9 cellular contexts compared by ENCODE assay signal in the genomic region with DNA sequence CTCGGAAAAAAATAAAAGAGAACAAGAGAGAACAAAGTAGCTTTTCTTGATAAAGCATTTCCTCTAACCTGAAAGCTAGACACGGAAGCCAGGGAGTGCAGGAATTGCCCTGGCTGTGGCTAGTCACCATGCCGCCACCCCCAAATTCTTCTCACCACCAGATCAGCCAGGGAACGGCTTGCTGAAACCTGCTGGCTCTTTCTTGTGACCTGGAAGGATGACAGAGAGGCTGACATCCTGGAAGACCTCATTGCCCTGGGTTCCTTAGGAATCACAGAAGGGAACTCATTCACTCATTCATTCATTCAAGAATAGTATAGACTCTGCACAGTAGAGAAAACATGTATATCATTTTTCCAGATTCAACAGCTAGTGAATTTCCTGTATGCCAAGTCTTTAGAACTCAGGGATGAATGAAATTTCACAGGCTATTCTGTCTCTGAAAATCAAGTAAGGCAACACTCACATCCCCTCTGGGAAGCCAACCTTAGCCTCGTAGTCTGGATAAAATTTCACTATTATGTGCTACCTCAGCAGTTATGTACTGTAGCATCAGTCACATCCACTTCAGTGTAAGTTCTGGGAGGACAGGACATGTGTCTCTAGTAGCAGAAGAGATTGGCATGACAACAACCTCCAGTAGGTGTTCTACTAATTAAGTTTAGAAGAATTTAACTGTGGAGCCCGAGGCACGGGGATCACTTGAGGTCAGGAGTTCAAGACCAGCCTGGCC. TPM values are rescaled to one million over a fixed set of nuclear protein-coding genes. Genes with fewer than 3 reads are reported as not detected.
DNase-seq lines count a peak whose midpoint lies in the region; ATAC-seq and TF ChIP-seq lines count a peak whose summit lies in the region.
"Had no signal": no experiment of that assay in that cellular context is flagged by ENCODE, and none has a peak within 500 bp of the region (broad histone marks: within the 10 kb centered on the region; RNA-seq: fewer than 3 reads in every experiment).

No MANE protein-coding gene starts in this region.

- H3K36me3 ChIP-seq in lower lobe of right lung, result no peaks in the 10 kb centered on the region

- H3K4me3 ChIP-seq in lower lobe of right lung, result no peak overlapping the region

- no peaks in the 10 kb centered on the region for H3K27me3 ChIP-seq in lower lobe of right lung (ENCODE audit: low read depth)

- no peak for TF ChIP-seq CTCF in lower lobe of right lung (IDR thresholded peaks at IDR 0.05)

- H3K36me3 Mint-ChIP-seq in activated naive CD4-positive, alpha-beta T cell treated with anti-CD3 and anti-CD28 coated beads for 36 hours (ENCODE audit: low read depth), result no peaks in the 10 kb centered on the region
- no peaks in the 10 kb centered on the region for H3K36me3 Mint-ChIP-seq in activated T-cell treated with anti-CD3 and anti-CD28 coated beads, Interleukin-2, amount 50 U/mL, for 24 hours (ENCODE audit: low read depth)
- H3K36me3 Mint-ChIP-seq in stimulated activated naive CD8-positive, alpha-beta T cell treated with anti-CD3 and anti-CD28 coated beads, Interleukin-15, Interleukin-2, amounts not matched to agents 100 ng/mL and 50 ng/mL, for 24 hours (ENCODE audit: low read depth), result peaks cover 3% of the 10 kb centered on the region

- H3K4me1 Mint-ChIP-seq in activated naive CD4-positive, alpha-beta T cell treated with anti-CD3 and anti-CD28 coated beads for 36 hours (ENCODE audit: low read depth), result peaks cover 41% of the 10 kb centered on the region
- H3K4me1 Mint-ChIP-seq in activated T-cell treated with anti-CD3 and anti-CD28 coated beads, Interleukin-2, amount 50 U/mL, for 24 hours (ENCODE audit: low read depth), result peaks cover 39% of the 10 kb centered on the region
- H3K4me1 Mint-ChIP-seq in stimulated activated naive CD8-positive, alpha-beta T cell treated with anti-CD3 and anti-CD28 coated beads, Interleukin-15, Interleukin-2, amounts not matched to agents 100 ng/mL and 50 ng/mL, for 24 hours (ENCODE audit: low read depth), result peaks cover 44% of the 10 kb centered on the region

- no peak overlapping the region for H3K27ac ChIP-seq in lower lobe of right lung

- no peaks in the 10 kb centered on the region for H3K9me3 ChIP-seq in lower lobe of right lung

- intact Hi-C loops in activated naive CD4-positive, alpha-beta T cell treated with anti-CD3 and anti-CD28 coated beads for 36 hours (cut with micrococcal nuclease), result loop anchor here (1.0 to 5.0 kb wide), 6 partner anchors 9 to 814 kb away; a partner anchor contains a TSS
- intact Hi-C loops in lower lobe of right lung (cut with DNase I), result no loop called here

- H3K27me3 Mint-ChIP-seq in activated naive CD4-positive, alpha-beta T cell treated with anti-CD3 and anti-CD28 coated beads for 36 hours (ENCODE audit: low read depth), result no peaks in the 10 kb centered on the region
- H3K27me3 Mint-ChIP-seq in activated T-cell treated with anti-CD3 and anti-CD28 coated beads, Interleukin-2, amount 50 U/mL, for 24 hours, result no peaks in the 10 kb centered on the region
- no peaks in the 10 kb centered on the region for H3K27me3 Mint-ChIP-seq in stimulated activated naive CD8-positive, alpha-beta T cell treated with anti-CD3 and anti-CD28 coated beads, Interleukin-15, Interleukin-2, amounts not matched to agents 100 ng/mL and 50 ng/mL, for 24 hours

- H3K9me3 Mint-ChIP-seq in activated naive CD4-positive, alpha-beta T cell treated with anti-CD3 and anti-CD28 coated beads for 36 hours, result no peaks in the 10 kb centered on the region
- peaks cover 2% of the 10 kb centered on the region for H3K9me3 Mint-ChIP-seq in activated T-cell treated with anti-CD3 and anti-CD28 coated beads, Interleukin-2, amount 50 U/mL, for 24 hours
- peaks cover 8% of the 10 kb centered on the region for H3K9me3 Mint-ChIP-seq in stimulated activated naive CD8-positive, alpha-beta T cell treated with anti-CD3 and anti-CD28 coated beads, Interleukin-15, Interleukin-2, amounts not matched to agents 100 ng/mL and 50 ng/mL, for 24 hours

- H3K4me1 ChIP-seq in lower lobe of right lung, result peaks cover 11% of the 10 kb centered on the region

- peak; percentile 7 for ATAC-seq in HG03060 (IDR thresholded peaks at IDR 0.05; ENCODE audit: low read depth, unreplicated experiment)
- ATAC-seq in lower lobe of right lung, result no peak
- no peak for ATAC-seq in GM21786 (IDR thresholded peaks at IDR 0.05; ENCODE audit: unreplicated experiment)
- ATAC-seq: HCT116 had no signal

- CTCF ChIA-PET in activated naive CD4-positive, alpha-beta T cell treated with anti-CD3 and anti-CD28 coated beads for 36 hours (lab: Charles Lee), result interaction anchor here (1.1 to 1.2 kb wide), 2 partner anchors 9 to 1335 kb away, joined by 5 to 7 read pairs; no protein-coding TSS in a partner anchor

- no peak overlapping the region for H3K4me3 Mint-ChIP-seq in activated naive CD4-positive, alpha-beta T cell treated with anti-CD3 and anti-CD28 coated beads for 36 hours
- peak overlapping the region; percentile 23 for H3K4me3 Mint-ChIP-seq in activated T-cell treated with anti-CD3 and anti-CD28 coated beads, Interleukin-2, amount 50 U/mL, for 24 hours
- peak overlapping the region; percentile 12 for H3K4me3 Mint-ChIP-seq in stimulated activated naive CD8-positive, alpha-beta T cell treated with anti-CD3 and anti-CD28 coated beads, Interleukin-15, Interleukin-2, amounts not matched to agents 100 ng/mL and 50 ng/mL, for 24 hours

- H3K27ac Mint-ChIP-seq in activated naive CD4-positive, alpha-beta T cell treated with anti-CD3 and anti-CD28 coated beads for 36 hours, result no peak overlapping the region
- peak overlapping the region; percentile 89 for H3K27ac Mint-ChIP-seq in activated T-cell treated with anti-CD3 and anti-CD28 coated beads, Interleukin-2, amount 50 U/mL, for 24 hours
- H3K27ac Mint-ChIP-seq in stimulated activated naive CD8-positive, alpha-beta T cell treated with anti-CD3 and anti-CD28 coated beads, Interleukin-15, Interleukin-2, amounts not matched to agents 100 ng/mL and 50 ng/mL, for 24 hours, result peak overlapping the region; percentile 6

- peak; percentile 19 for DNase-seq in activated naive CD4-positive, alpha-beta T cell treated with anti-CD3 and anti-CD28 coated beads for 36 hours
- DNase-seq in activated naive CD4-positive, alpha-beta T cell (lab: John Stamatoyannopoulos, UW), result no peak
- peak; percentile 36 for DNase-seq in activated T-cell treated with anti-CD3 and anti-CD28 coated beads, Interleukin-2, amount 50 U/mL, for 24 hours
- DNase-seq in lower lobe of right lung (no peak), NCI-H1930 (lab: John Stamatoyannopoulos, UW) (no peak)

RNA-seq across cellular contexts. Expression of a gene that starts 42.2 kb away (rescaled TPM):
- not detected for total RNA-seq in activated naive CD4-positive, alpha-beta T cell treated with anti-CD3 and anti-CD28 coated beads for 36 hours
- total RNA-seq in lower lobe of right lung, result 3.8 TPM

Comparison
In these comparisons a context has a peak if more than half of its experiments do, and no peak if none do; other contexts are left out.
1. DNase-seq: peak in activated naive CD4-positive, alpha-beta T cell treated with anti-CD3 and anti-CD28 coated beads for 36 hours (single experiment) and activated T-cell treated with anti-CD3 and anti-CD28 coated beads, Interleukin-2, amount 50 U/mL, for 24 hours (single experiment); none in activated naive CD4-positive, alpha-beta T cell (0 of 4), lower lobe of right lung (single experiment) and NCI-H1930 (0 of 2).